14 cellular contexts compared by ENCODE assay signal in the genomic region with DNA sequence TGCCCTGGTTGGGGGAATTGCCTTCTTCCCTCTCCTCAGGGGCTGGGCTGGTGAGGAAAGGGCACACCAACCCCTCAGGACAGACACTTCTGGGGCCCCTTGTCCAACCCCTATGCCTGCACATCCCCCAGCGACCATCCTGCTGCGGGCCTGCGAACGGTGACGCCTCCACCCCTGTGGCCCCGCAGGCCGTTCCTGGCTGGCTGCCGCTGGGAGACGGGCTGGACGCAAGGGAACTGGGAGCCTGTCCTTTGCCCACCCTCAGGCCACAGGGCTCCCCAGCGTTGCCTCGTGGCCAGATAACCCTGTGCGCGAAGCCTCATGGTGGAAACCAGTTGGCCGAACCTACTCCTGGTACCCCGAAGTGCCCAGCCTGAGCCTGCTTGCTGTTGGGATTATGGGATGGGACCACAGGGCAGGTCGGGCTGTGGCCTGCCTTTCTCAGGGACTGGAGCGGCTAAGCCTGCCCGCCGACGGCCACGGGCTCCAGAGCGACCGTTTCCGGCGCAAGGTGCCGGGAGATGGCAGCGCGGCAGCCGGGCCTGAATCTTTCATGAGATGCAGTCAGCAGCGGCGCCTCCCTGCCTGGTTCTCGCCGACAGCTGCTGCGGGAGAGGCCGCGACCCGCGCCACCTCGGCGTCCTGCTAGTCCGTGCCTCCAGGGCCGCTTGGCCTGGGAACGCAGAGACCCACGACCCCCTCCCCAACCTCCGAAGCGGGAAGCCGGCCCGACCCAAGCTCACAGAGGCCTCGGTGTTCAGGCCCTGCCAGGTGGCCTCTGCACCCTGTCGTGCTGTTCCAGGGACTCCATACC. TPM values are rescaled to one million over a fixed set of nuclear protein-coding genes. Genes with fewer than 3 reads are reported as not detected.
DNase-seq lines count a peak whose midpoint lies in the region; ATAC-seq, FAIRE-seq and TF ChIP-seq lines count a peak whose summit lies in the region.
"Had no signal": no experiment of that assay in that cellular context is flagged by ENCODE, and none has a peak within 500 bp of the region (broad histone marks: within the 10 kb centered on the region; RNA-seq: fewer than 3 reads in every experiment).

No MANE protein-coding gene starts in this region.

- H3K27ac Mint-ChIP-seq in activated T-helper 17 cell treated with anti-CD3 and anti-CD28 coated beads, Interleukin-2, amount 50 U/mL, for 72 hours = no peak overlapping the region
- no peak overlapping the region for H3K27ac Mint-ChIP-seq in stimulated activated memory B cell treated with anti-CD40 and anti-IgM and Interleukin-4, amounts not matched to agents 10 μg/mL and 1 μg/mL and 100 μg/mL, for 72 hours

- peak overlapping the region; percentile 26 for H3K4me3 Mint-ChIP-seq in activated T-helper 17 cell treated with anti-CD3 and anti-CD28 coated beads, Interleukin-2, amount 50 U/mL, for 72 hours
- H3K4me3 Mint-ChIP-seq in stimulated activated memory B cell treated with anti-CD40 and anti-IgM and Interleukin-4, amounts not matched to agents 10 μg/mL and 1 μg/mL and 100 μg/mL, for 72 hours = peak overlapping the region; percentile 31
- H3K4me3 Mint-ChIP-seq: neural crest cell had no signal

- no peak for TF ChIP-seq CTCF in kidney (IDR thresholded peaks at IDR 0.05; ENCODE audit: borderline replicate concordance, extremely low read depth, insufficient read depth)
- TF ChIP-seq CTCF in uterus (IDR thresholded peaks at IDR 0.05) = no peak

- FAIRE-seq in kidney (lab: Jason Lieb, UNC) (no peak), GM12892 (lab: Jason Lieb, UNC) (no peak)
- FAIRE-seq: G401.6 had no signal

- H3K27me3 ChIP-seq in uterus = peaks cover 28 to 47% of the 10 kb centered on the region in 2 donors

- H3K27me3 Mint-ChIP-seq in activated T-helper 17 cell treated with anti-CD3 and anti-CD28 coated beads, Interleukin-2, amount 50 U/mL, for 72 hours = peaks cover 59% of the 10 kb centered on the region
- H3K27me3 Mint-ChIP-seq in stimulated activated memory B cell treated with anti-CD40 and anti-IgM and Interleukin-4, amounts not matched to agents 10 μg/mL and 1 μg/mL and 100 μg/mL, for 72 hours = peaks cover 92% of the 10 kb centered on the region

- no peaks in the 10 kb centered on the region for H3K36me3 Mint-ChIP-seq in activated T-helper 17 cell treated with anti-CD3 and anti-CD28 coated beads, Interleukin-2, amount 50 U/mL, for 72 hours (ENCODE audit: low read depth)
- H3K36me3 Mint-ChIP-seq in stimulated activated memory B cell treated with anti-CD40 and anti-IgM and Interleukin-4, amounts not matched to agents 10 μg/mL and 1 μg/mL and 100 μg/mL, for 72 hours = no peaks in the 10 kb centered on the region

- TF ChIP-seq POLR2A in uterus (IDR thresholded peaks at IDR 0.05) = no peak
- no peak for TF ChIP-seq POLR2A in GM12892 (IDR thresholded peaks at IDR 0.05; ENCODE audit: low read depth, low read length)

- no peaks in the 10 kb centered on the region for H3K4me1 Mint-ChIP-seq in activated T-helper 17 cell treated with anti-CD3 and anti-CD28 coated beads, Interleukin-2, amount 50 U/mL, for 72 hours
- H3K4me1 Mint-ChIP-seq in stimulated activated memory B cell treated with anti-CD40 and anti-IgM and Interleukin-4, amounts not matched to agents 10 μg/mL and 1 μg/mL and 100 μg/mL, for 72 hours = peaks cover 20% of the 10 kb centered on the region
- H3K4me1 Mint-ChIP-seq: neural crest cell had no signal

- H3K4me1 ChIP-seq in kidney (ENCODE audit: control insufficient read depth in 1 of 2, insufficient read depth in 1 of 2, low read depth in 1 of 2, low read length in 2 of 2) (peaks cover 0 to 4% of the 10 kb centered on the region in 2 donors), uterus (peaks cover 0 to 16% of the 10 kb centered on the region in 2 donors)

- H3K9ac ChIP-seq in kidney (ENCODE audit: low read length in 2 of 2) = no peak overlapping the region

- intact Hi-C loops in kidney (cut with DNase I) = no loop called here
- intact Hi-C loops in uterus (cut with DNase I; ENCODE audit: low total_unique reads) = no loop called here

- H3K36me3 ChIP-seq in kidney (ENCODE audit: control insufficient read depth in 1 of 2, insufficient read depth in 2 of 2, low read length in 2 of 2) (no peaks in the 10 kb centered on the region), uterus (no peaks in the 10 kb centered on the region)

- ATAC-seq in activated T-helper 17 cell treated with anti-CD3 and anti-CD28 coated beads, Interleukin-2, amount 50 U/mL, for 72 hours (replicated peaks) = no peak
- ATAC-seq in stimulated activated memory B cell treated with anti-CD40 and anti-IgM and Interleukin-4, amounts not matched to agents 10 μg/mL and 1 μg/mL and 100 μg/mL, for 72 hours = no peak
- ATAC-seq in GM18868 (IDR thresholded peaks at IDR 0.05; ENCODE audit: unreplicated experiment) = no peak
- ATAC-seq: sciatic nerve had no signal

- H3K9me3 ChIP-seq in kidney (ENCODE audit: control insufficient read depth in 1 of 2, low read length in 2 of 2) (no peaks in the 10 kb centered on the region), uterus (no peaks in the 10 kb centered on the region)

- DNase-seq in activated T-cell treated with anti-CD3 and anti-CD28 coated beads, Interleukin-2, amount 50 U/mL, for 48 hours = peak; percentile 23 to 43
- no peak for DNase-seq in activated T-cell treated with anti-CD3 and anti-CD28 coated beads for 4 hours
- peak; percentile 67 for DNase-seq in kidney
- no peak for DNase-seq in uterus
- no peak for DNase-seq in GM12892 (ENCODE audit: insufficient read length)
- DNase-seq: activated naive CD4-positive, alpha-beta T cell treated with Interleukin-2 at 50 U/mL for 16 hours; NCI-H1694 treated with DMSO at 0.1 percent for 48 hours; stimulated activated naive CD4-positive, alpha-beta T cell treated with Interleukin-2 at 50 U/mL for 16 hours had no signal

- H3K4me3 ChIP-seq in kidney (ENCODE audit: low read length in 2 of 2) (no peak overlapping the region), uterus (no peak overlapping the region)

- H3K27ac ChIP-seq in kidney (ENCODE audit: low read depth in 2 of 2, low read length in 2 of 2) = no peak overlapping the region
- no peak overlapping the region for H3K27ac ChIP-seq in uterus

- no peaks in the 10 kb centered on the region for H3K9me3 Mint-ChIP-seq in activated T-helper 17 cell treated with anti-CD3 and anti-CD28 coated beads, Interleukin-2, amount 50 U/mL, for 72 hours
- no peaks in the 10 kb centered on the region for H3K9me3 Mint-ChIP-seq in stimulated activated memory B cell treated with anti-CD40 and anti-IgM and Interleukin-4, amounts not matched to agents 10 μg/mL and 1 μg/mL and 100 μg/mL, for 72 hours
- H3K9me3 Mint-ChIP-seq: neural crest cell had no signal

RNA-seq across cellular contexts. Expression of a gene that starts 6.5 kb away (rescaled TPM):
- total RNA-seq in activated T-helper 17 cell treated with anti-CD3 and anti-CD28 coated beads, Interleukin-2, amount 50 U/mL, for 72 hours = not detected
- total RNA-seq in kidney = not detected
- polyA plus RNA-seq in kidney (ENCODE audit: insufficient read depth, low read depth, low replicate concordance) = not detected
- 1 to 10 TPM in 1 of 4 donors, under 1 TPM in 1, not detected in 2; 0.97 to 1.2 TPM for total RNA-seq in uterus
- polyA plus RNA-seq in GM12892 (2012; ENCODE audit: missing spikeins) = 0.34 TPM
- total RNA-seq: neural crest cell had no signal

Comparison
In these comparisons a context has a peak if more than half of its experiments do, and no peak if none do; other contexts are left out.
1. DNase-seq: peak in activated T-cell treated with anti-CD3 and anti-CD28 coated beads, Interleukin-2, amount 50 U/mL, for 48 hours (2 of 2) and kidney (single experiment); none in activated T-cell treated with anti-CD3 and anti-CD28 coated beads for 4 hours (single experiment), uterus (0 of 2) and GM12892 (single experiment).